In genomic region chr4:110515676-110516075, GRCh38 we compare ENCODE assay signal across 8 cellular contexts. TPM values are rescaled to one million over a fixed set of nuclear protein-coding genes. Genes with fewer than 3 reads are reported as not detected.
DNase-seq lines count a peak whose midpoint lies in the region; ATAC-seq, FAIRE-seq and TF ChIP-seq lines count a peak whose summit lies in the region.

No MANE protein-coding gene starts in this region.

- no peaks in the 10 kb centered on the region for H3K27me3 ChIP-seq in astrocyte (ENCODE audit: insufficient read depth, low read length)
- H3K27me3 ChIP-seq in ovary = no peaks in the 10 kb centered on the region

- H3K9ac ChIP-seq in astrocyte (ENCODE audit: low read length) = no peak overlapping the region

- H3K36me3 Mint-ChIP-seq in astrocyte (ENCODE audit: low read depth, unreplicated experiment) = no peaks in the 10 kb centered on the region

- H3K9me3 ChIP-seq in astrocyte (ENCODE audit: insufficient read depth, low read depth, low read length) (no peaks in the 10 kb centered on the region), ovary (no peaks in the 10 kb centered on the region)

- H3K79me2 ChIP-seq in astrocyte (ENCODE audit: insufficient read depth, low read length) = no peaks in the 10 kb centered on the region

- no peak overlapping the region for H2AFZ ChIP-seq in astrocyte (ENCODE audit: low read depth, low read length)

- intact Hi-C loops in ovary (cut with DNase I) = loop anchor here in 3 of 4 donors (2.0 to 5.0 kb wide), 3 partner anchors 303 to 518 kb away; no protein-coding TSS in a partner anchor

- H3K4me2 ChIP-seq in astrocyte (ENCODE audit: low read length) = peak overlapping the region; percentile 71

- peaks cover 7% of the 10 kb centered on the region for H3K4me1 Mint-ChIP-seq in astrocyte (ENCODE audit: low read depth, unreplicated experiment)

- peak overlapping the region; percentile 86 for H3K4me3 ChIP-seq in GM12865 (ENCODE audit: low read depth, low read length)
- no peak overlapping the region for H3K4me3 ChIP-seq in astrocyte (ENCODE audit: insufficient read depth, low read depth, low read length)
- peak overlapping the region; percentile 30 for H3K4me3 ChIP-seq in ovary

- H3K36me3 ChIP-seq in astrocyte (ENCODE audit: insufficient read depth, low read length) (no peaks in the 10 kb centered on the region), ovary (no peaks in the 10 kb centered on the region)

- ATAC-seq in HG02981 (IDR thresholded peaks at IDR 0.05; ENCODE audit: unreplicated experiment) (no peak), HG03460 (IDR thresholded peaks at IDR 0.05; ENCODE audit: unreplicated experiment) (no peak)

- TF ChIP-seq EP300 in ovary (IDR thresholded peaks at IDR 0.05) = no peak

- TF ChIP-seq POLR2A in ovary (IDR thresholded peaks at IDR 0.05) = no peak

- H3K4me3 Mint-ChIP-seq in astrocyte (ENCODE audit: unreplicated experiment) = no peak overlapping the region

- H3K27me3 Mint-ChIP-seq in astrocyte (ENCODE audit: low read depth, unreplicated experiment) = no peaks in the 10 kb centered on the region

- 16 to 40% (median 18%) methylated on average over 5 of the region's 5 CpGs for WGBS in ovary, 3 donors

- TF ChIP-seq CTCF in GM12865 (IDR thresholded peaks at IDR 0.05; ENCODE audit: insufficient read depth, low read depth, low read length, missing control alignments) (no peak), astrocyte (IDR thresholded peaks at IDR 0.05; ENCODE audit: insufficient read depth, low read depth, low read length) (no peak), ovary (IDR thresholded peaks at IDR 0.05) (no peak)

- FAIRE-seq in astrocyte (lab: Jason Lieb, UNC) = no peak

- H3K4me1 ChIP-seq in astrocyte (ENCODE audit: insufficient read depth, low read length) (no peaks in the 10 kb centered on the region), ovary (ENCODE audit: insufficient read depth) (no peaks in the 10 kb centered on the region)

- no peaks in the 10 kb centered on the region for H4K20me1 ChIP-seq in astrocyte (ENCODE audit: insufficient read depth, low read length)

- H3K27ac ChIP-seq in astrocyte (ENCODE audit: low read depth, low read length) (no peak overlapping the region), ovary (peak overlapping the region in 1 of 2 donors; percentile 59)

- H3K9me3 Mint-ChIP-seq in astrocyte (ENCODE audit: unreplicated experiment) = no peaks in the 10 kb centered on the region

- in situ Hi-C loops in KBM-7 (cut with MboI; ENCODE audit: low pct_unique_long_range_greater_than_20kb, low sequenced_read_pairs) = loop anchor here (25.0 kb wide), 1 partner anchor 178 kb away; no protein-coding TSS in a partner anchor

- no peak for DNase-seq in GM12865 (ENCODE audit: low read depth)
- peak; percentile 16 for DNase-seq in KBM-7
- no peak for DNase-seq in astrocyte (ENCODE audit: low read depth)
- DNase-seq in ovary = no peak
- DNase-seq in iPS-NIHi11 (ENCODE audit: low spot score) = no peak
- no peak for DNase-seq in activated CD8-positive, alpha-beta memory T cell treated with anti-CD3 and anti-CD28 coated beads for 24 hours

- H3K27ac Mint-ChIP-seq in astrocyte (ENCODE audit: unreplicated experiment) = no peak overlapping the region

RNA-seq across cellular contexts. Expression of gene ENPEP, which starts 39.7 kb away (rescaled TPM):
- total RNA-seq in astrocyte = 0.67 and 1.7 TPM in 2 replicates
- 1 to 10 TPM in 6 of 7 donors, under 1 TPM in 1; 0.91 to 3.6 (median 2.2) TPM for total RNA-seq in ovary
- polyA plus RNA-seq in ovary = 1 to 10 TPM; 1.5 to 4.7 TPM
